ENCODE assay signal across 16 cellular contexts in genomic region chr2:23607925-23608324, GRCh38.
DNase-seq lines count a peak whose midpoint lies in the region; ATAC-seq and TF ChIP-seq lines count a peak whose summit lies in the region.
"Had no signal": no experiment of that assay in that cellular context is flagged by ENCODE, and none has a peak within 500 bp of the region (broad histone marks: within the 10 kb centered on the region; RNA-seq: fewer than 3 reads in every experiment).

No MANE protein-coding gene starts in this region.

- H3K27me3 ChIP-seq in HUES48 (ENCODE audit: control insufficient read depth, insufficient read depth, low read length) = no peaks in the 10 kb centered on the region
- H3K27me3 ChIP-seq in vagina = no peaks in the 10 kb centered on the region

- POLR2A ChIA-PET in WTC11 (lab: Charles Lee) = no interaction called here

- no peak overlapping the region for H3K9ac ChIP-seq in HUES48 (ENCODE audit: low read depth, low read length)
- H3K9ac ChIP-seq: BLaER1 treated with 17β-estradiol and CSF1 and Interleukin-3, amounts not matched to agents 10 nM and 100 nM had no signal

- peaks cover 18% of the 10 kb centered on the region for H3K4me1 ChIP-seq in HUES48 (ENCODE audit: control insufficient read depth, insufficient read depth, low read length)
- H3K4me1 ChIP-seq in vagina = no peaks in the 10 kb centered on the region
- H3K4me1 ChIP-seq: BLaER1 treated with 17β-estradiol and CSF1 and Interleukin-3, amounts not matched to agents 10 nM and 100 nM; HAP-1 had no signal

- peaks cover 26% of the 10 kb centered on the region for H3K4me1 Mint-ChIP-seq in WTC11
- no peaks in the 10 kb centered on the region for H3K4me1 Mint-ChIP-seq in stimulated activated naive B cell treated with anti-CD40 and anti-IgM and Interleukin-4, amounts not matched to agents 10 μg/mL and 1 μg/mL and 100 μg/mL, for 72 hours
- H3K4me1 Mint-ChIP-seq: B cell, IgD-negative memory B cell had no signal

- H3K27ac ChIP-seq in HUES48 (ENCODE audit: low read depth, low read length) (peak overlapping the region; percentile 87), vagina (no peak overlapping the region)
- H3K27ac ChIP-seq: BLaER1 treated with 17β-estradiol and CSF1 and Interleukin-3, amounts not matched to agents 10 nM and 100 nM had no signal

- peak overlapping the region; percentile 34 for H3K4me3 Mint-ChIP-seq in WTC11
- no peak overlapping the region for H3K4me3 Mint-ChIP-seq in stimulated activated naive B cell treated with anti-CD40 and anti-IgM and Interleukin-4, amounts not matched to agents 10 μg/mL and 1 μg/mL and 100 μg/mL, for 72 hours
- H3K4me3 Mint-ChIP-seq: B cell; CD8-positive, alpha-beta T cell had no signal

- peak; percentile 74 for ATAC-seq in WTC11
- ATAC-seq in stimulated activated naive B cell treated with anti-CD40 and anti-IgM and Interleukin-4, amounts not matched to agents 10 μg/mL and 1 μg/mL and 100 μg/mL, for 72 hours (replicated peaks) = no peak
- no peak for ATAC-seq in GM18517 (IDR thresholded peaks at IDR 0.05; ENCODE audit: unreplicated experiment)
- ATAC-seq: CD8-positive, alpha-beta T cell; HepG2 had no signal

- H3K27ac Mint-ChIP-seq in WTC11 = peak overlapping the region; percentile 90
- H3K27ac Mint-ChIP-seq in stimulated activated naive B cell treated with anti-CD40 and anti-IgM and Interleukin-4, amounts not matched to agents 10 μg/mL and 1 μg/mL and 100 μg/mL, for 72 hours = no peak overlapping the region
- H3K27ac Mint-ChIP-seq: B cell; CD8-positive, alpha-beta T cell; IgD-negative memory B cell had no signal

- CTCF ChIA-PET in WTC11 (lab: Charles Lee) = interaction anchor here (1.1 to 3.7 kb wide), 2 partner anchors 16 to 32 kb away, joined by 3 to 20 read pairs; no protein-coding TSS in a partner anchor

- H3K4me3 ChIP-seq in HUES48 (ENCODE audit: low read depth, low read length) (0 out of 2 replicates have a peak overlapping the region, but pooled peaks have one; percentile 11), vagina (no peak overlapping the region)
- H3K4me3 ChIP-seq: BLaER1 treated with 17β-estradiol and CSF1 and Interleukin-3, amounts not matched to agents 10 nM and 100 nM; HAP-1 had no signal

- DNase-seq in WTC11 (ENCODE audit: low spot score) (no peak), iPS DF 4.7 (ENCODE audit: extremely low read depth, low spot score) (peak; percentile 62), left kidney (ENCODE audit: low read depth, low spot score) (peak; percentile 17), vagina (ENCODE audit: extremely low spot score in 2 of 2) (no peak)
- DNase-seq in stimulated activated naive B cell treated with anti-CD40 and anti-IgM and Interleukin-4, amounts not matched to agents 10 μg/mL and 1 μg/mL and 100 μg/mL, for 72 hours = no peak
- DNase-seq: CD8-positive, alpha-beta T cell; COR-L47; GOT3; KBM-7 had no signal

- no peaks in the 10 kb centered on the region; the same call in 1 of the 2 replicates for H3K27me3 Mint-ChIP-seq in WTC11 (ENCODE audit: low read depth)
- peaks cover 24 to 51% of the 10 kb centered on the region in 2 donors for H3K27me3 Mint-ChIP-seq in stimulated activated naive B cell treated with anti-CD40 and anti-IgM and Interleukin-4, amounts not matched to agents 10 μg/mL and 1 μg/mL and 100 μg/mL, for 72 hours
- H3K27me3 Mint-ChIP-seq: IgD-negative memory B cell had no signal

- H3K36me3 Mint-ChIP-seq in WTC11 = peaks cover 36% of the 10 kb centered on the region
- peaks cover 2 to 9% of the 10 kb centered on the region in 2 donors for H3K36me3 Mint-ChIP-seq in stimulated activated naive B cell treated with anti-CD40 and anti-IgM and Interleukin-4, amounts not matched to agents 10 μg/mL and 1 μg/mL and 100 μg/mL, for 72 hours
- H3K36me3 Mint-ChIP-seq: CD8-positive, alpha-beta T cell had no signal

- peaks cover 42% of the 10 kb centered on the region for H3K9me3 Mint-ChIP-seq in WTC11
- H3K9me3 Mint-ChIP-seq in stimulated activated naive B cell treated with anti-CD40 and anti-IgM and Interleukin-4, amounts not matched to agents 10 μg/mL and 1 μg/mL and 100 μg/mL, for 72 hours = peaks cover 13 to 15% of the 10 kb centered on the region in 2 donors

- H3K36me3 ChIP-seq in HUES48 (ENCODE audit: control insufficient read depth, insufficient read depth, low read length) = no peaks in the 10 kb centered on the region
- no peaks in the 10 kb centered on the region for H3K36me3 ChIP-seq in vagina
- H3K36me3 ChIP-seq: HAP-1 had no signal

- intact Hi-C loops in vagina (cut with DNase I) = no loop called here

- TF ChIP-seq CTCF in WTC11 (IDR thresholded peaks at IDR 0.05) (no peak), vagina (IDR thresholded peaks at IDR 0.05) (no peak)

- no peak for TF ChIP-seq POLR2A in vagina (IDR thresholded peaks at IDR 0.05)

- H3K9me3 ChIP-seq in HUES48 (ENCODE audit: control insufficient read depth, insufficient read depth, low read length) (peaks cover 14% of the 10 kb centered on the region), vagina (no peaks in the 10 kb centered on the region)
- H3K9me3 ChIP-seq: HAP-1 had no signal

TF ChIP-seq in WTC11, 78 proteins besides CTCF, POLR2A, EP300 and RAD21:
- TF ChIP-seq TEAD1 (CRISPR knock-in tag; IDR thresholded peaks at IDR 0.05) (peak; percentile 39; the same call in 1 of the 2 replicates), RELA (CRISPR knock-in tag; IDR thresholded peaks at IDR 0.05; ENCODE audit: borderline replicate concordance) (no peak), SOX15 (CRISPR knock-in tag; IDR thresholded peaks at IDR 0.05) (no peak), NR1H2 (CRISPR knock-in tag; IDR thresholded peaks at IDR 0.05) (no peak)
- TF ChIP-seq, protein P1, sequence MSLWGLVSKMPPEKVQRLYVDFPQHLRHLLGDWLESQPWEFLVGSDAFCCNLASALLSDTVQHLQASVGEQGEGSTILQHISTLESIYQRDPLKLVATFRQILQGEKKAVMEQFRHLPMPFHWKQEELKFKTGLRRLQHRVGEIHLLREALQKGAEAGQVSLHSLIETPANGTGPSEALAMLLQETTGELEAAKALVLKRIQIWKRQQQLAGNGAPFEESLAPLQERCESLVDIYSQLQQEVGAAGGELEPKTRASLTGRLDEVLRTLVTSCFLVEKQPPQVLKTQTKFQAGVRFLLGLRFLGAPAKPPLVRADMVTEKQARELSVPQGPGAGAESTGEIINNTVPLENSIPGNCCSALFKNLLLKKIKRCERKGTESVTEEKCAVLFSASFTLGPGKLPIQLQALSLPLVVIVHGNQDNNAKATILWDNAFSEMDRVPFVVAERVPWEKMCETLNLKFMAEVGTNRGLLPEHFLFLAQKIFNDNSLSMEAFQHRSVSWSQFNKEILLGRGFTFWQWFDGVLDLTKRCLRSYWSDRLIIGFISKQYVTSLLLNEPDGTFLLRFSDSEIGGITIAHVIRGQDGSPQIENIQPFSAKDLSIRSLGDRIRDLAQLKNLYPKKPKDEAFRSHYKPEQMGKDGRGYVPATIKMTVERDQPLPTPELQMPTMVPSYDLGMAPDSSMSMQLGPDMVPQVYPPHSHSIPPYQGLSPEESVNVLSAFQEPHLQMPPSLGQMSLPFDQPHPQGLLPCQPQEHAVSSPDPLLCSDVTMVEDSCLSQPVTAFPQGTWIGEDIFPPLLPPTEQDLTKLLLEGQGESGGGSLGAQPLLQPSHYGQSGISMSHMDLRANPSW (CRISPR knock-in tag; conservative IDR thresholded peaks at IDR 0.05; ENCODE audit: low read depth) = no peak
TF ChIP-seq in WTC11: peak in this region for 1.

Comparison
In these comparisons a context has a peak if more than half of its experiments do, and no peak if none do; other contexts are left out.
1. DNase-seq: peak in iPS DF 4.7 (single experiment) and left kidney (single experiment); none in WTC11 (single experiment), stimulated activated naive B cell treated with anti-CD40 and anti-IgM and Interleukin-4, amounts not matched to agents 10 μg/mL and 1 μg/mL and 100 μg/mL, for 72 hours (single experiment) and vagina (0 of 2).